Comparison of ENCODE assay signal across 16 cellular contexts in the genomic region with DNA sequence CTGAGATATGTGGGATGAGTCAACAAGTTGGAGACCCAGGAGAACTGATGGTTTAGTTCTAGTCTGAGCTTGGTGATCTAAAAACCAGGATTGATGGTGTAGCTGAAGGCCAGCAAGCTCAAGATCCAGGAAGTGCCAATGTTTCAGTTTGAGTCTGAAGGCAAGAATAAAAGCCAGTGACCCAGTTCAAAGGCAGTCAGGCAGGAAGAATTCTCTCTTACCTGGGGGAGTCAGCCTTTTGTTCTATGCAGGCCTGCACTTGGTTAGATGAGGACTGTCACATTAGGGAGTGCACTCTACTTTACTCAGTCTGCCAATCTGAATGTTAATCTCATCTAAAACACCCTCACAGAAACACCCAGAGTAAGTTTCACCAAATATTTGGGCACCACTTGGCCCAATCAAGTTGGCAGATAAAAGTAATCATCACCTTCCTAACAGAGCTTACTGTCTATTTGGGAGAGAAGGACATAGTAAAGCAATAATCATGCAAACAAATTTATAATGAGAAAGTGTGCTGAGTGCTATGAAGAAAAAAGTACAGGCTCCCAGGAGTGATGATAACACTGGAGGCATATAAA.
A peak's percentile ranks its signal among the peaks of the same experiment; 100 is the strongest.
DNase-seq lines count a peak whose midpoint lies in the region; ATAC-seq and TF ChIP-seq lines count a peak whose summit lies in the region.
"Had no signal": no experiment of that assay in that cellular context is flagged by ENCODE, and none has a peak within 500 bp of the region (broad histone marks: within the 10 kb centered on the region; RNA-seq: fewer than 3 reads in every experiment).

No MANE protein-coding gene starts in this region.

- no peaks in the 10 kb centered on the region for H3K9me2 ChIP-seq in neural cell (ENCODE audit: insufficient read depth, low read length)

- H2BK15ac ChIP-seq in IMR-90 (ENCODE audit: low read depth, low read length), result no peak overlapping the region

- H4K8ac ChIP-seq in IMR-90 (ENCODE audit: low read depth in 2 of 2, low read length in 2 of 2), result no peak overlapping the region

- H3K79me1 ChIP-seq in IMR-90 (ENCODE audit: low read depth in 1 of 2, low read length in 2 of 2), result no peaks in the 10 kb centered on the region

- peaks cover 4% of the 10 kb centered on the region; the same call in 1 of the 2 replicates for H3K9me1 ChIP-seq in IMR-90 (ENCODE audit: insufficient read depth, low read length)

- H3K36me3 ChIP-seq in HEK293 (ENCODE audit: control insufficient read depth in 2 of 2, insufficient read depth in 1 of 2, low read length in 2 of 2) (no peaks in the 10 kb centered on the region), IMR-90 (ENCODE audit: control insufficient read depth, insufficient read depth, low read length) (no peaks in the 10 kb centered on the region), neural cell (ENCODE audit: insufficient read depth, low read length) (no peaks in the 10 kb centered on the region), suprapubic skin (no peaks in the 10 kb centered on the region)
- H3K36me3 ChIP-seq: BE2C had no signal

- no peak overlapping the region for H3K9ac ChIP-seq in IMR-90 (ENCODE audit: low read depth, low read length)
- no peak overlapping the region for H3K9ac ChIP-seq in neural cell (ENCODE audit: low read length)

- no peak overlapping the region for H4K91ac ChIP-seq in IMR-90 (ENCODE audit: insufficient read depth, low read depth, low read length)

- no peak overlapping the region for H3K4me3 ChIP-seq in HEK293 (ENCODE audit: low read depth, low read length)
- H3K4me3 ChIP-seq in IMR-90 (ENCODE audit: insufficient read depth, low read depth, low read length), result no peak overlapping the region
- no peak overlapping the region for H3K4me3 ChIP-seq in neural cell (ENCODE audit: low read length)
- no peak overlapping the region for H3K4me3 ChIP-seq in suprapubic skin
- H3K4me3 ChIP-seq: GM23338 had no signal

- H2AFZ ChIP-seq in IMR-90 (replicated peaks; ENCODE audit: low read length, poor library complexity) (no peak overlapping the region), neural cell (ENCODE audit: low read depth, low read length) (no peak overlapping the region)
- H2AFZ ChIP-seq: GM23338 had no signal

- TF ChIP-seq EP300 in neural cell (conservative IDR thresholded peaks at IDR 0.05; ENCODE audit: poor library complexity, severe bottlenecking) (no peak), suprapubic skin (IDR thresholded peaks at IDR 0.05) (no peak)

- H2BK20ac ChIP-seq in IMR-90 (ENCODE audit: low read depth, low read length), result no peak overlapping the region

- no peak overlapping the region for H2BK5ac ChIP-seq in IMR-90 (ENCODE audit: low read depth, low read length, poor library complexity, severe bottlenecking)

- no peak overlapping the region for H3K56ac ChIP-seq in IMR-90 (ENCODE audit: extremely low read depth, insufficient read depth, low read length)

- dilution Hi-C loops in IMR-90 (cut with HindIII; ENCODE audit: low sequenced_read_pairs, unreplicated experiment), result no loop called here

- CTCF ChIA-PET in HEK293 (lab: Yijun Ruan, JAX) (interaction anchor here (0.6 kb wide), 1 partner anchor 1539 kb away, joined by 3 read pairs; no protein-coding TSS in a partner anchor), IMR-90 (lab: Yijun Ruan, JAX) (no interaction called here)

- H3F3A ChIP-seq in neural cell (ENCODE audit: insufficient read depth, low read length, poor library complexity, severe bottlenecking), result no peaks in the 10 kb centered on the region

- BruUV-seq in IMR-90 (replicated peaks; lab: Mats Ljungman, UMichigan), result no TSS peak

- TF ChIP-seq CTCF in HEK293 (tag by site-specific recombination; IDR thresholded peaks at IDR 0.05) (no peak), IMR-90 (conservative IDR thresholded peaks at IDR 0.05; ENCODE audit: low read depth, low read length) (no peak), neural cell (IDR thresholded peaks at IDR 0.05; ENCODE audit: poor library complexity, severe bottlenecking) (no peak), suprapubic skin (IDR thresholded peaks at IDR 0.05) (no peak)

- ATAC-seq in IMR-90 (ENCODE audit: low read depth), result no peak
- no peak for ATAC-seq in Right ventricle myocardium inferior
- ATAC-seq in HG02763 (IDR thresholded peaks at IDR 0.05; ENCODE audit: unreplicated experiment), result no peak
- ATAC-seq: GM23338 had no signal

- no peaks in the 10 kb centered on the region for H3K79me2 ChIP-seq in neural cell (replicated peaks; ENCODE audit: insufficient read depth, low read length)

- no peaks in the 10 kb centered on the region for H3K9me3 ChIP-seq in HEK293 (ENCODE audit: control insufficient read depth, insufficient read depth, low read depth, low read length)
- no peaks in the 10 kb centered on the region for H3K9me3 ChIP-seq in IMR-90 (ENCODE audit: control insufficient read depth, insufficient read depth, low read length)
- no peaks in the 10 kb centered on the region for H3K9me3 ChIP-seq in neural cell (ENCODE audit: low read length)
- no peaks in the 10 kb centered on the region for H3K9me3 ChIP-seq in suprapubic skin
- H3K9me3 ChIP-seq: BE2C had no signal

- no peak overlapping the region for H2BK120ac ChIP-seq in IMR-90 (ENCODE audit: low read depth, low read length)

- H3K4me2 ChIP-seq in IMR-90 (ENCODE audit: low read depth, low read length) (no peak overlapping the region), neural cell (ENCODE audit: low read length) (no peak overlapping the region)
- H3K4me2 ChIP-seq: GM23338 had no signal

- intact Hi-C loops in IMR-90 (cut with micrococcal nuclease) (no loop called here), Right ventricle myocardium inferior (cut with DNase I) (no loop called here)

- POLR2A ChIA-PET in HEK293 (lab: Yijun Ruan, JAX) (no interaction called here), IMR-90 (lab: Charles Lee; ENCODE audit: unreplicated experiment) (no interaction called here)

- no peak for TF ChIP-seq RAD21 in IMR-90 (IDR thresholded peaks at IDR 0.05; ENCODE audit: low read length)
- no peak for TF ChIP-seq RAD21 in neural cell (conservative IDR thresholded peaks at IDR 0.05)

- no peak overlapping the region for H3K23ac ChIP-seq in IMR-90 (ENCODE audit: low read depth, low read length)

- no peak overlapping the region for H4K5ac ChIP-seq in IMR-90 (ENCODE audit: low read depth, low read length)

- H3K27ac ChIP-seq in HEK293 (ENCODE audit: extremely low read depth, low read depth, low read length) (no peak overlapping the region), IMR-90 (ENCODE audit: insufficient read depth, low read length) (no peak overlapping the region), neural cell (ENCODE audit: low read length) (peak overlapping the region; percentile 75), suprapubic skin (no peak overlapping the region), caudate nucleus (ENCODE audit: low read depth, low read length) (no peak overlapping the region)

- no peak overlapping the region for H3K18ac ChIP-seq in IMR-90 (ENCODE audit: low read depth, low read length)

- no peak for DNase-seq in IMR-90
- DNase-seq in kidney glomerular epithelial cell (lab: John Stamatoyannopoulos, UW), result peak; percentile 18
- no peak for DNase-seq in suprapubic skin (ENCODE audit: low spot score in 2 of 2)
- DNase-seq in Right ventricle myocardium inferior (ENCODE audit: missing footprints), result no peak
- DNase-seq in caudate nucleus (lab: John Stamatoyannopoulos, UW), result no peak
- DNase-seq: ACHN; BE2C; C1 segment of cervical spinal cord; CD8-positive, alpha-beta memory T cell; COR-L47; DMS 273 treated with DMSO at 0.1 percent for 48 hours; HCEC 1CT had no signal

- in situ Hi-C loops in IMR-90 (cut with MboI; ENCODE audit: low sequenced_read_pairs), result no loop called here

- no peak overlapping the region for H3K4ac ChIP-seq in IMR-90 (ENCODE audit: low read depth, low read length)

- H3K14ac ChIP-seq in IMR-90 (replicated peaks; ENCODE audit: low read depth, low read length), result peak overlapping the region; percentile 44; the same call in 1 of the 2 replicates

- no peak overlapping the region for H2AK9ac ChIP-seq in IMR-90 (replicated peaks; ENCODE audit: low read depth, low read length, poor library complexity)

- TF ChIP-seq POLR2A in IMR-90 (IDR thresholded peaks at IDR 0.05; ENCODE audit: low read depth, low read length), result no peak
- TF ChIP-seq POLR2A in suprapubic skin (IDR thresholded peaks at IDR 0.05), result no peak

- H3K27me3 ChIP-seq in IMR-90 (ENCODE audit: control insufficient read depth, insufficient read depth, low read length) (no peaks in the 10 kb centered on the region), neural cell (ENCODE audit: insufficient read depth, low read depth, low read length) (no peaks in the 10 kb centered on the region), suprapubic skin (no peaks in the 10 kb centered on the region)
- H3K27me3 ChIP-seq: BE2C had no signal

- H3K4me1 ChIP-seq in HEK293 (ENCODE audit: control insufficient read depth, insufficient read depth, low read length) (no peaks in the 10 kb centered on the region), IMR-90 (ENCODE audit: control insufficient read depth, insufficient read depth, low read length) (peaks cover 3% of the 10 kb centered on the region), suprapubic skin (no peaks in the 10 kb centered on the region)
- H3K4me1 ChIP-seq: BE2C had no signal

- no peak overlapping the region for H2AK5ac ChIP-seq in IMR-90 (ENCODE audit: low read depth, low read length)

- H4K20me1 ChIP-seq in IMR-90 (ENCODE audit: insufficient read depth, low read length), result no peaks in the 10 kb centered on the region
- no peaks in the 10 kb centered on the region for H4K20me1 ChIP-seq in neural cell (ENCODE audit: insufficient read depth)

TF ChIP-seq in IMR-90, 13 proteins besides CTCF, POLR2A, EP300 and RAD21 (continues in another document):
- TF ChIP-seq MAZ (IDR thresholded peaks at IDR 0.05; ENCODE audit: borderline replicate concordance, low read depth, low read length) (no peak), MAFK (IDR thresholded peaks at IDR 0.05; ENCODE audit: low read depth, low read length) (no peak)

TF ChIP-seq in neural cell, 6 proteins besides CTCF, POLR2A, EP300 and RAD21 (continues in another document):
- TF ChIP-seq MXI1 (conservative IDR thresholded peaks at IDR 0.05; ENCODE audit: poor library complexity, severe bottlenecking) (no peak), EZH2 (IDR thresholded peaks at IDR 0.05; ENCODE audit: borderline replicate concordance, insufficient read depth, low read length, poor library complexity, severe bottlenecking) (no peak), SMC3 (conservative IDR thresholded peaks at IDR 0.05; ENCODE audit: poor library complexity) (no peak), TAF1 (IDR thresholded peaks at IDR 0.05; ENCODE audit: low read depth) (no peak)
